Comparison of ENCODE assay signal across 2 cellular contexts in the genomic region with DNA sequence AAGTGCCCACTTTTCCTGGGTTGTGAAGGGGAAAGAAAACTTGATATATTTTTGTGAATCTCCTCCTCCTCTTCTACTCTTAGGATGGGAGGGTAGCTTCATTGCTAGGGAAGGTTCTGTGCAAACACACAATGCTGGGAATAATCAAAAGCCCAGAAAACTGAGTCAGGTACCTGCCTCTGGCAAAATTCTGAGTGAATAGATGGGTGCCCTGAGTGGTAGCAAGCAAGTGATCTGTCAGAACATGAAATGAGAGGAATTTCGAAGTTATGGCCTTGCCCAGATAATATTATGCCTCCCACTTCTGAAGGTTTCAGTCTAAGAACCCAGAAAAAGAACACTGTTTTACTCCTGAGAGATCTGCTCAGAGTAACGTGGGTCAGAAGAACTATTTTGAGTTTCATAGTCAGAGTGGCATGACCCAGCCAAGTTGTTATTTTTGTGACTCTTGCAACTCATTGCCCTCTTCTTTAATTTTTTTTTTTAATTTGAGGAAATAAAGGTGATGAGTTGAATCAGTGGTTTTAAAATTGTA.
TF ChIP-seq lines count a peak whose summit lies in the region.

No MANE protein-coding gene starts in this region.

TF ChIP-seq in GM12878, 131 proteins besides CTCF, POLR2A, EP300 and RAD21 (continued from another document and continues in another):
- TF ChIP-seq, protein P1, sequence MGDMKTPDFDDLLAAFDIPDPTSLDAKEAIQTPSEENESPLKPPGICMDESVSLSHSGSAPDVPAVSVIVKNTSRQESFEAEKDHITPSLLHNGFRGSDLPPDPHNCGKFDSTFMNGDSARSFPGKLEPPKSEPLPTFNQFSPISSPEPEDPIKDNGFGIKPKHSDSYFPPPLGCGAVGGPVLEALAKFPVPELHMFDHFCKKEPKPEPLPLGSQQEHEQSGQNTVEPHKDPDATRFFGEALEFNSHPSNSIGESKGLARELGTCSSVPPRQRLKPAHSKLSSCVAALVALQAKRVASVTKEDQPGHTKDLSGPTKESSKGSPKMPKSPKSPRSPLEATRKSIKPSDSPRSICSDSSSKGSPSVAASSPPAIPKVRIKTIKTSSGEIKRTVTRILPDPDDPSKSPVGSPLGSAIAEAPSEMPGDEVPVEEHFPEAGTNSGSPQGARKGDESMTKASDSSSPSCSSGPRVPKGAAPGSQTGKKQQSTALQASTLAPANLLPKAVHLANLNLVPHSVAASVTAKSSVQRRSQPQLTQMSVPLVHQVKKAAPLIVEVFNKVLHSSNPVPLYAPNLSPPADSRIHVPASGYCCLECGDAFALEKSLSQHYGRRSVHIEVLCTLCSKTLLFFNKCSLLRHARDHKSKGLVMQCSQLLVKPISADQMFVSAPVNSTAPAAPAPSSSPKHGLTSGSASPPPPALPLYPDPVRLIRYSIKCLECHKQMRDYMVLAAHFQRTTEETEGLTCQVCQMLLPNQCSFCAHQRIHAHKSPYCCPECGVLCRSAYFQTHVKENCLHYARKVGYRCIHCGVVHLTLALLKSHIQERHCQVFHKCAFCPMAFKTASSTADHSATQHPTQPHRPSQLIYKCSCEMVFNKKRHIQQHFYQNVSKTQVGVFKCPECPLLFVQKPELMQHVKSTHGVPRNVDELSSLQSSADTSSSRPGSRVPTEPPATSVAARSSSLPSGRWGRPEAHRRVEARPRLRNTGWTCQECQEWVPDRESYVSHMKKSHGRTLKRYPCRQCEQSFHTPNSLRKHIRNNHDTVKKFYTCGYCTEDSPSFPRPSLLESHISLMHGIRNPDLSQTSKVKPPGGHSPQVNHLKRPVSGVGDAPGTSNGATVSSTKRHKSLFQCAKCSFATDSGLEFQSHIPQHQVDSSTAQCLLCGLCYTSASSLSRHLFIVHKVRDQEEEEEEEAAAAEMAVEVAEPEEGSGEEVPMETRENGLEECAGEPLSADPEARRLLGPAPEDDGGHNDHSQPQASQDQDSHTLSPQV (IDR thresholded peaks at IDR 0.05): no peak
- TF ChIP-seq, protein P2, sequence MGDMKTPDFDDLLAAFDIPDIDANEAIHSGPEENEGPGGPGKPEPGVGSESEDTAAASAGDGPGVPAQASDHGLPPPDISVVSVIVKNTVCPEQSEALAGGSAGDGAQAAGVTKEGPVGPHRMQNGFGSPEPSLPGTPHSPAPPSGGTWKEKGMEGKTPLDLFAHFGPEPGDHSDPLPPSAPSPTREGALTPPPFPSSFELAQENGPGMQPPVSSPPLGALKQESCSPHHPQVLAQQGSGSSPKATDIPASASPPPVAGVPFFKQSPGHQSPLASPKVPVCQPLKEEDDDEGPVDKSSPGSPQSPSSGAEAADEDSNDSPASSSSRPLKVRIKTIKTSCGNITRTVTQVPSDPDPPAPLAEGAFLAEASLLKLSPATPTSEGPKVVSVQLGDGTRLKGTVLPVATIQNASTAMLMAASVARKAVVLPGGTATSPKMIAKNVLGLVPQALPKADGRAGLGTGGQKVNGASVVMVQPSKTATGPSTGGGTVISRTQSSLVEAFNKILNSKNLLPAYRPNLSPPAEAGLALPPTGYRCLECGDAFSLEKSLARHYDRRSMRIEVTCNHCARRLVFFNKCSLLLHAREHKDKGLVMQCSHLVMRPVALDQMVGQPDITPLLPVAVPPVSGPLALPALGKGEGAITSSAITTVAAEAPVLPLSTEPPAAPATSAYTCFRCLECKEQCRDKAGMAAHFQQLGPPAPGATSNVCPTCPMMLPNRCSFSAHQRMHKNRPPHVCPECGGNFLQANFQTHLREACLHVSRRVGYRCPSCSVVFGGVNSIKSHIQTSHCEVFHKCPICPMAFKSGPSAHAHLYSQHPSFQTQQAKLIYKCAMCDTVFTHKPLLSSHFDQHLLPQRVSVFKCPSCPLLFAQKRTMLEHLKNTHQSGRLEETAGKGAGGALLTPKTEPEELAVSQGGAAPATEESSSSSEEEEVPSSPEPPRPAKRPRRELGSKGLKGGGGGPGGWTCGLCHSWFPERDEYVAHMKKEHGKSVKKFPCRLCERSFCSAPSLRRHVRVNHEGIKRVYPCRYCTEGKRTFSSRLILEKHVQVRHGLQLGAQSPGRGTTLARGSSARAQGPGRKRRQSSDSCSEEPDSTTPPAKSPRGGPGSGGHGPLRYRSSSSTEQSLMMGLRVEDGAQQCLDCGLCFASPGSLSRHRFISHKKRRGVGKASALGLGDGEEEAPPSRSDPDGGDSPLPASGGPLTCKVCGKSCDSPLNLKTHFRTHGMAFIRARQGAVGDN (IDR thresholded peaks at IDR 0.05): no peak
- TF ChIP-seq, protein P3, sequence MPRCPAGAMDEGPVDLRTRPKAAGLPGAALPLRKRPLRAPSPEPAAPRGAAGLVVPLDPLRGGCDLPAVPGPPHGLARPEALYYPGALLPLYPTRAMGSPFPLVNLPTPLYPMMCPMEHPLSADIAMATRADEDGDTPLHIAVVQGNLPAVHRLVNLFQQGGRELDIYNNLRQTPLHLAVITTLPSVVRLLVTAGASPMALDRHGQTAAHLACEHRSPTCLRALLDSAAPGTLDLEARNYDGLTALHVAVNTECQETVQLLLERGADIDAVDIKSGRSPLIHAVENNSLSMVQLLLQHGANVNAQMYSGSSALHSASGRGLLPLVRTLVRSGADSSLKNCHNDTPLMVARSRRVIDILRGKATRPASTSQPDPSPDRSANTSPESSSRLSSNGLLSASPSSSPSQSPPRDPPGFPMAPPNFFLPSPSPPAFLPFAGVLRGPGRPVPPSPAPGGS (IDR thresholded peaks at IDR 0.05; ENCODE audit: borderline replicate concordance, insufficient read depth, low read depth, low read length, poor library complexity, severe bottlenecking): no peak
- TF ChIP-seq, protein P4, sequence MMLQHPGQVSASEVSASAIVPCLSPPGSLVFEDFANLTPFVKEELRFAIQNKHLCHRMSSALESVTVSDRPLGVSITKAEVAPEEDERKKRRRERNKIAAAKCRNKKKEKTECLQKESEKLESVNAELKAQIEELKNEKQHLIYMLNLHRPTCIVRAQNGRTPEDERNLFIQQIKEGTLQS (IDR thresholded peaks at IDR 0.05; ENCODE audit: borderline replicate concordance, extremely low read depth, low read depth, low read length): no peak
- TF ChIP-seq, protein P5, sequence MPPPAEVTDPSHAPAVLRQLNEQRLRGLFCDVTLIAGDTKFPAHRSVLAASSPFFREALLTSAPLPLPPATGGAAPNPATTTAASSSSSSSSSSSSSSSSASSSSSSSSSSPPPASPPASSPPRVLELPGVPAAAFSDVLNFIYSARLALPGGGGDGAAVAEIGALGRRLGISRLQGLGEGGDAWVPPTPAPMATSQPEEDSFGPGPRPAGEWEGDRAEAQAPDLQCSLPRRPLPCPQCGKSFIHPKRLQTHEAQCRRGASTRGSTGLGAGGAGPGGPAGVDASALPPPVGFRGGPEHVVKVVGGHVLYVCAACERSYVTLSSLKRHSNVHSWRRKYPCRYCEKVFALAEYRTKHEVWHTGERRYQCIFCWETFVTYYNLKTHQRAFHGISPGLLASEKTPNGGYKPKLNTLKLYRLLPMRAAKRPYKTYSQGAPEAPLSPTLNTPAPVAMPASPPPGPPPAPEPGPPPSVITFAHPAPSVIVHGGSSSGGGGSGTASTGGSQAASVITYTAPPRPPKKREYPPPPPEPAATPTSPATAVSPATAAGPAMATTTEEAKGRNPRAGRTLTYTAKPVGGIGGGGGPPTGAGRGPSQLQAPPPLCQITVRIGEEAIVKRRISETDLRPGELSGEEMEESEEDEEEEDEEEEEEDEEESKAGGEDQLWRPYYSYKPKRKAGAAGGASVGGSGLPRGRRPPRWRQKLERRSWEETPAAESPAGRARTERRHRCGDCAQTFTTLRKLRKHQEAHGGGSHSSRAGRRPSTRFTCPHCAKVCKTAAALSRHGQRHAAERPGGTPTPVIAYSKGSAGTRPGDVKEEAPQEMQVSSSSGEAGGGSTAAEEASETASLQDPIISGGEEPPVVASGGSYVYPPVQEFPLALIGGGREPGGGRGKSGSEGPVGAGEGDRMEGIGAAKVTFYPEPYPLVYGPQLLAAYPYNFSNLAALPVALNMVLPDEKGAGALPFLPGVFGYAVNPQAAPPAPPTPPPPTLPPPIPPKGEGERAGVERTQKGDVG (CRISPR knock-in tag; IDR thresholded peaks at IDR 0.05): no peak
- TF ChIP-seq ZBED1 (IDR thresholded peaks at IDR 0.05; ENCODE audit: borderline replicate concordance) (no peak), ESRRA (IDR thresholded peaks at IDR 0.05; ENCODE audit: low read length) (no peak)

TF ChIP-seq in SK-N-SH treated with all-trans-retinoic acid at 6 μM for 48 hours, 23 proteins besides CTCF, POLR2A, EP300 and RAD21 (continued from another document):
- TF ChIP-seq, protein P6, sequence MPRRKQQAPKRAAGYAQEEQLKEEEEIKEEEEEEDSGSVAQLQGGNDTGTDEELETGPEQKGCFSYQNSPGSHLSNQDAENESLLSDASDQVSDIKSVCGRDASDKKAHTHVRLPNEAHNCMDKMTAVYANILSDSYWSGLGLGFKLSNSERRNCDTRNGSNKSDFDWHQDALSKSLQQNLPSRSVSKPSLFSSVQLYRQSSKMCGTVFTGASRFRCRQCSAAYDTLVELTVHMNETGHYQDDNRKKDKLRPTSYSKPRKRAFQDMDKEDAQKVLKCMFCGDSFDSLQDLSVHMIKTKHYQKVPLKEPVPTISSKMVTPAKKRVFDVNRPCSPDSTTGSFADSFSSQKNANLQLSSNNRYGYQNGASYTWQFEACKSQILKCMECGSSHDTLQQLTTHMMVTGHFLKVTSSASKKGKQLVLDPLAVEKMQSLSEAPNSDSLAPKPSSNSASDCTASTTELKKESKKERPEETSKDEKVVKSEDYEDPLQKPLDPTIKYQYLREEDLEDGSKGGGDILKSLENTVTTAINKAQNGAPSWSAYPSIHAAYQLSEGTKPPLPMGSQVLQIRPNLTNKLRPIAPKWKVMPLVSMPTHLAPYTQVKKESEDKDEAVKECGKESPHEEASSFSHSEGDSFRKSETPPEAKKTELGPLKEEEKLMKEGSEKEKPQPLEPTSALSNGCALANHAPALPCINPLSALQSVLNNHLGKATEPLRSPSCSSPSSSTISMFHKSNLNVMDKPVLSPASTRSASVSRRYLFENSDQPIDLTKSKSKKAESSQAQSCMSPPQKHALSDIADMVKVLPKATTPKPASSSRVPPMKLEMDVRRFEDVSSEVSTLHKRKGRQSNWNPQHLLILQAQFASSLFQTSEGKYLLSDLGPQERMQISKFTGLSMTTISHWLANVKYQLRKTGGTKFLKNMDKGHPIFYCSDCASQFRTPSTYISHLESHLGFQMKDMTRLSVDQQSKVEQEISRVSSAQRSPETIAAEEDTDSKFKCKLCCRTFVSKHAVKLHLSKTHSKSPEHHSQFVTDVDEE (CRISPR knock-in tag; IDR thresholded peaks at IDR 0.05): no peak
- TF ChIP-seq, protein P7, sequence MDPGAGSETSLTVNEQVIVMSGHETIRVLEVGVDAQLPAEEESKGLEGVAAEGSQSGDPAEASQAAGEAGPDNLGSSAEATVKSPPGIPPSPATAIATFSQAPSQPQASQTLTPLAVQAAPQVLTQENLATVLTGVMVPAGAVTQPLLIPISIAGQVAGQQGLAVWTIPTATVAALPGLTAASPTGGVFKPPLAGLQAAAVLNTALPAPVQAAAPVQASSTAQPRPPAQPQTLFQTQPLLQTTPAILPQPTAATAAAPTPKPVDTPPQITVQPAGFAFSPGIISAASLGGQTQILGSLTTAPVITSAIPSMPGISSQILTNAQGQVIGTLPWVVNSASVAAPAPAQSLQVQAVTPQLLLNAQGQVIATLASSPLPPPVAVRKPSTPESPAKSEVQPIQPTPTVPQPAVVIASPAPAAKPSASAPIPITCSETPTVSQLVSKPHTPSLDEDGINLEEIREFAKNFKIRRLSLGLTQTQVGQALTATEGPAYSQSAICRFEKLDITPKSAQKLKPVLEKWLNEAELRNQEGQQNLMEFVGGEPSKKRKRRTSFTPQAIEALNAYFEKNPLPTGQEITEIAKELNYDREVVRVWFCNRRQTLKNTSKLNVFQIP (CRISPR knock-in tag; IDR thresholded peaks at IDR 0.05; ENCODE audit: borderline replicate concordance, low read depth): no peak
- TF ChIP-seq CSDC2 (CRISPR knock-in tag; IDR thresholded peaks at IDR 0.05) (no peak), BACH2 (CRISPR knock-in tag; IDR thresholded peaks at IDR 0.05; ENCODE audit: borderline replicate concordance) (no peak), ARNTL (CRISPR knock-in tag; IDR thresholded peaks at IDR 0.05; ENCODE audit: borderline replicate concordance, low read depth) (no peak)
